13 cellular contexts compared by ENCODE assay signal in genomic region chr9:20361656-20362570, GRCh38.
DNase-seq lines count a peak whose midpoint lies in the region; ATAC-seq and TF ChIP-seq lines count a peak whose summit lies in the region.
"Had no signal": no experiment of that assay in that cellular context is flagged by ENCODE, and none has a peak within 500 bp of the region (broad histone marks: within the 10 kb centered on the region; RNA-seq: fewer than 3 reads in every experiment).

No MANE protein-coding gene starts in this region.

- ATAC-seq in GM18909 (IDR thresholded peaks at IDR 0.05; ENCODE audit: poor library complexity, unreplicated experiment) (peak; percentile 62), HG02763 (IDR thresholded peaks at IDR 0.05; ENCODE audit: unreplicated experiment) (peak; percentile 78), T-cell (replicated peaks in 1 of 4) (peak; percentile 41 to 78 (median 46)), upper lobe of right lung (no peak)
- ATAC-seq: stimulated activated memory B cell treated with anti-CD40 and anti-IgM and Interleukin-4, amounts not matched to agents 10 μg/mL and 1 μg/mL and 100 μg/mL, for 72 hours had no signal

- H3K4me1 Mint-ChIP-seq in T-cell: peaks cover 63 to 73% (median 63%) of the 10 kb centered on the region in 3 donors
- H3K4me1 Mint-ChIP-seq: stimulated activated memory B cell treated with anti-CD40 and anti-IgM and Interleukin-4, amounts not matched to agents 10 μg/mL and 1 μg/mL and 100 μg/mL, for 72 hours had no signal

- H3K27me3 ChIP-seq in upper lobe of right lung: no peaks in the 10 kb centered on the region
- H3K27me3 ChIP-seq: BLaER1 treated with 17β-estradiol and CSF1 and Interleukin-3, amounts not matched to agents 10 nM and 100 nM; colonic mucosa had no signal

- peaks cover 0 to 1% (median 0%) of the 10 kb centered on the region in 3 donors for H3K9me3 Mint-ChIP-seq in T-cell

- H3K27ac Mint-ChIP-seq in T-cell: peak overlapping the region; percentile 59 to 66
- H3K27ac Mint-ChIP-seq: stimulated activated memory B cell treated with anti-CD40 and anti-IgM and Interleukin-4, amounts not matched to agents 10 μg/mL and 1 μg/mL and 100 μg/mL, for 72 hours had no signal

- DNase-seq in GM12865 (ENCODE audit: low read depth) (peak; percentile 32), T-cell (no peak), DMS79 (lab: John Stamatoyannopoulos, UW) (no peak), COLO829 (ENCODE audit: low spot score) (no peak), upper lobe of right lung (no peak), NCI-H1930 (lab: John Stamatoyannopoulos, UW) (no peak)
- DNase-seq: colonic mucosa, kidney, NCI-H2029 treated with DMSO at 0.1 percent for 48 hours had no signal

- H3K27ac ChIP-seq in upper lobe of right lung: no peak overlapping the region
- H3K27ac ChIP-seq: BLaER1 treated with 17β-estradiol and CSF1 and Interleukin-3, amounts not matched to agents 10 nM and 100 nM; colonic mucosa had no signal

- TF ChIP-seq CTCF in GM12865 (IDR thresholded peaks at IDR 0.05; ENCODE audit: insufficient read depth, low read depth, low read length, missing control alignments): no peak
- no peak for TF ChIP-seq CTCF in upper lobe of right lung (IDR thresholded peaks at IDR 0.05)

- peaks cover 5% of the 10 kb centered on the region for H3K36me3 ChIP-seq in upper lobe of right lung
- H3K36me3 ChIP-seq: BLaER1 treated with 17β-estradiol and CSF1 and Interleukin-3, amounts not matched to agents 10 nM and 100 nM; colonic mucosa had no signal

- no peaks in the 10 kb centered on the region for H3K9me3 ChIP-seq in upper lobe of right lung
- H3K9me3 ChIP-seq: BLaER1 treated with 17β-estradiol and CSF1 and Interleukin-3, amounts not matched to agents 10 nM and 100 nM; colonic mucosa had no signal

- CTCF ChIA-PET in T-cell (lab: Charles Lee): no interaction called here

- intact Hi-C loops in upper lobe of right lung (cut with DNase I): no loop called here

- POLR2A ChIA-PET in T-cell (lab: Charles Lee): interaction anchor here in 1 of 2 donors (0.5 to 0.6 kb wide), 2 partner anchors 12 to 111 kb away, joined by 3 to 4 read pairs; no protein-coding TSS in a partner anchor

- peaks cover 41% of the 10 kb centered on the region for H3K36me3 Mint-ChIP-seq in T-cell
- H3K36me3 Mint-ChIP-seq: stimulated activated memory B cell treated with anti-CD40 and anti-IgM and Interleukin-4, amounts not matched to agents 10 μg/mL and 1 μg/mL and 100 μg/mL, for 72 hours had no signal

- H3K4me3 ChIP-seq in GM12865 (ENCODE audit: low read depth, low read length) (no peak overlapping the region), upper lobe of right lung (no peak overlapping the region)
- H3K4me3 ChIP-seq: BLaER1 treated with 17β-estradiol and CSF1 and Interleukin-3, amounts not matched to agents 10 nM and 100 nM; colonic mucosa had no signal

- H3K4me3 Mint-ChIP-seq in T-cell: peak overlapping the region in 2 of 3 donors; percentile 41 to 68
- H3K4me3 Mint-ChIP-seq: stimulated activated memory B cell treated with anti-CD40 and anti-IgM and Interleukin-4, amounts not matched to agents 10 μg/mL and 1 μg/mL and 100 μg/mL, for 72 hours had no signal

- H3K27me3 Mint-ChIP-seq in T-cell: no peaks in the 10 kb centered on the region
- H3K27me3 Mint-ChIP-seq: stimulated activated memory B cell treated with anti-CD40 and anti-IgM and Interleukin-4, amounts not matched to agents 10 μg/mL and 1 μg/mL and 100 μg/mL, for 72 hours had no signal

- H3K4me1 ChIP-seq in upper lobe of right lung: peaks cover 4% of the 10 kb centered on the region
- H3K4me1 ChIP-seq: BLaER1 treated with 17β-estradiol and CSF1 and Interleukin-3, amounts not matched to agents 10 nM and 100 nM; colonic mucosa had no signal
